Comparison of ENCODE assay signal across 23 cellular contexts in genomic region chr10:69804775-69805174, GRCh38. TPM values are rescaled to one million over a fixed set of nuclear protein-coding genes. Genes with fewer than 3 reads are reported as not detected.
"Had no signal": no experiment of that assay in that cellular context is flagged by ENCODE, and none has a peak within 500 bp of the region (broad histone marks: within the 10 kb centered on the region; RNA-seq: fewer than 3 reads in every experiment).

No MANE protein-coding gene starts in this region.

- H3K9me3 Mint-ChIP-seq: naive thymus-derived CD8-positive, alpha-beta T cell; stimulated activated naive B cell treated with anti-CD40 and anti-IgM and Interleukin-4, amounts not matched to agents 10 μg/mL and 1 μg/mL and 100 μg/mL, for 72 hours; stimulated activated naive CD8-positive, alpha-beta T cell treated with anti-CD3 and anti-CD28 coated beads, Interleukin-15, amount 100 ng/mL, for 72 hours had no signal

- H3K4me3 Mint-ChIP-seq: naive thymus-derived CD8-positive, alpha-beta T cell; stimulated activated naive B cell treated with anti-CD40 and anti-IgM and Interleukin-4, amounts not matched to agents 10 μg/mL and 1 μg/mL and 100 μg/mL, for 72 hours; stimulated activated naive CD8-positive, alpha-beta T cell treated with anti-CD3 and anti-CD28 coated beads, Interleukin-15, amount 100 ng/mL, for 72 hours had no signal

- DNase-seq: colonic mucosa; dermis blood vessel endothelial cell; erythroblast; foreskin melanocyte; head of caudate nucleus; kidney; left cardiac atrium; left ventricle myocardium inferior; lower lobe of right lung; mucosa of descending colon; psoas muscle; retina; right lobe of liver; stimulated activated CD4-positive, alpha-beta T cell treated with anti-CD3 and anti-CD28 coated beads, Interleukin-15, amount 100 ng/mL, for 24 hours; stimulated activated CD4-positive, alpha-beta T cell treated with anti-CD3 and anti-CD28 coated beads, Interleukin-1b, Interleukin-23, amount 100 ng/mL, for 48 hours; stimulated activated CD4-positive, alpha-beta T cell treated with anti-CD3 and anti-CD28 coated beads, Interleukin-4, amount 100 ng/mL, for 24 hours; stimulated activated naive B cell treated with anti-CD40 and anti-IgM and Interleukin-4, amounts not matched to agents 10 μg/mL and 1 μg/mL and 100 μg/mL, for 72 hours; stimulated activated naive CD8-positive, alpha-beta T cell treated with anti-CD3 and anti-CD28 coated beads, Interleukin-15, amount 100 ng/mL, for 72 hours; testis had no signal

- H3K36me3 ChIP-seq: colonic mucosa, left ventricle myocardium inferior, lower lobe of right lung, right lobe of liver, tibial nerve had no signal

- ATAC-seq: left cardiac atrium; lower lobe of right lung; mucosa of descending colon; naive thymus-derived CD8-positive, alpha-beta T cell; psoas muscle; right lobe of liver; stimulated activated naive B cell treated with anti-CD40 and anti-IgM and Interleukin-4, amounts not matched to agents 10 μg/mL and 1 μg/mL and 100 μg/mL, for 72 hours; stimulated activated naive CD8-positive, alpha-beta T cell treated with anti-CD3 and anti-CD28 coated beads, Interleukin-15, amount 100 ng/mL, for 72 hours had no signal

- H3K79me2 ChIP-seq: hepatocyte had no signal

- H3K27me3 ChIP-seq: testis had no signal

- H2AFZ ChIP-seq: hepatocyte had no signal

- H3K27ac ChIP-seq: colonic mucosa, hepatocyte, left ventricle myocardium inferior, lower lobe of right lung, psoas muscle, right lobe of liver, testis, tibial nerve had no signal

- H3K27ac Mint-ChIP-seq: stimulated activated naive B cell treated with anti-CD40 and anti-IgM and Interleukin-4, amounts not matched to agents 10 μg/mL and 1 μg/mL and 100 μg/mL, for 72 hours; stimulated activated naive CD8-positive, alpha-beta T cell treated with anti-CD3 and anti-CD28 coated beads, Interleukin-15, amount 100 ng/mL, for 72 hours had no signal

- H3K4me3 ChIP-seq: colonic mucosa, hepatocyte, left ventricle myocardium inferior, mucosa of descending colon, right lobe of liver, testis, tibial nerve had no signal

- H3K4me2 ChIP-seq: hepatocyte had no signal

- H3K9me3 ChIP-seq: colonic mucosa, left ventricle myocardium inferior, lower lobe of right lung, mucosa of descending colon, psoas muscle, right lobe of liver, testis, tibial nerve had no signal

RNA-seq across cellular contexts. Expression of gene COL13A1, which starts 3.1 kb away (rescaled TPM):
- total RNA-seq: mesenteric fat pad; naive thymus-derived CD8-positive, alpha-beta T cell had no signal
- polyA plus RNA-seq: naive thymus-derived CD8-positive, alpha-beta T cell had no signal
